30 cellular contexts compared by ENCODE assay signal in genomic region chr3:4709336-4709735, GRCh38.
DNase-seq lines count a peak whose midpoint lies in the region; ATAC-seq and TF ChIP-seq lines count a peak whose summit lies in the region.
"Had no signal": no experiment of that assay in that cellular context is flagged by ENCODE, and none has a peak within 500 bp of the region (broad histone marks: within the 10 kb centered on the region; RNA-seq: fewer than 3 reads in every experiment).

No MANE protein-coding gene starts in this region.

- no TSS peak for BruUV-seq in MCF 10A (replicated peaks; lab: Mats Ljungman, UMichigan)

- no peak overlapping the region for H3K27ac Mint-ChIP-seq in MCF 10A (ENCODE audit: low read depth, unreplicated experiment)
- H3K27ac Mint-ChIP-seq in activated T-helper 1 cell treated with anti-CD3 and anti-CD28 coated beads, Interleukin-12 subunit alpha, Interleukin-12 subunit beta, Interleukin-2, Interleukin-4 antibody, amounts not matched to agents 30 ng/mL and 10 ng/mL and 1 ng/mL, durations not matched to agents 14 hours and 24 hours and 36 hours = peak overlapping the region; percentile 51
- H3K27ac Mint-ChIP-seq: activated CD4-positive, alpha-beta T cell treated with anti-CD3 and anti-CD28 coated beads, Interleukin-2, amount 10 ng/mL, durations not matched to agents 24 days and 14 days; activated T-cell treated with anti-CD3 and anti-CD28 coated beads, Interleukin-2, amount 50 U/mL, for 24 hours; CD8-positive, alpha-beta T cell; mesothelial cell of epicardium had no signal

- no peaks in the 10 kb centered on the region for H3K36me3 Mint-ChIP-seq in MCF 10A (ENCODE audit: insufficient read depth, unreplicated experiment)
- peaks cover 71% of the 10 kb centered on the region for H3K36me3 Mint-ChIP-seq in activated T-helper 1 cell treated with anti-CD3 and anti-CD28 coated beads, Interleukin-12 subunit alpha, Interleukin-12 subunit beta, Interleukin-2, Interleukin-4 antibody, amounts not matched to agents 30 ng/mL and 10 ng/mL and 1 ng/mL, durations not matched to agents 14 hours and 24 hours and 36 hours (ENCODE audit: low read depth)

- H3K4me3 ChIP-seq in breast epithelium (no peak overlapping the region), fibroblast of the aortic adventitia (ENCODE audit: low read depth, low read length) (no peak overlapping the region)
- H3K4me3 ChIP-seq: body of pancreas, gastroesophageal sphincter, left ventricle myocardium inferior, psoas muscle, sigmoid colon, testis, uterus had no signal

- H3K9me3 Mint-ChIP-seq in MCF 10A (ENCODE audit: unreplicated experiment) = no peaks in the 10 kb centered on the region
- H3K9me3 Mint-ChIP-seq in activated T-helper 1 cell treated with anti-CD3 and anti-CD28 coated beads, Interleukin-12 subunit alpha, Interleukin-12 subunit beta, Interleukin-2, Interleukin-4 antibody, amounts not matched to agents 30 ng/mL and 10 ng/mL and 1 ng/mL, durations not matched to agents 14 hours and 24 hours and 36 hours = peaks cover 8% of the 10 kb centered on the region
- H3K9me3 Mint-ChIP-seq: activated T-cell treated with anti-CD3 and anti-CD28 coated beads, Interleukin-2, amount 50 U/mL, for 24 hours; CD8-positive, alpha-beta T cell; naive B cell had no signal

- H3K36me3 ChIP-seq in breast epithelium = no peaks in the 10 kb centered on the region
- H3K36me3 ChIP-seq: uterus had no signal

- DNase-seq in MCF 10A (ENCODE audit: unreplicated experiment) (peak; percentile 62), breast epithelium (ENCODE audit: low spot score in 2 of 2) (no peak), fibroblast of the aortic adventitia (ENCODE audit: low read depth) (peak; percentile 53), HT-29 (ENCODE audit: low spot score) (no peak), H4 (ENCODE audit: low spot score) (no peak), CD1c-positive myeloid dendritic cell (ENCODE audit: extremely low spot score) (no peak)
- no peak for DNase-seq in activated T-helper 1 cell treated with anti-CD3 and anti-CD28 coated beads, Interleukin-12 subunit alpha, Interleukin-12 subunit beta, Interleukin-2, Interleukin-4 antibody, amounts not matched to agents 30 ng/mL and 10 ng/mL and 1 ng/mL, durations not matched to agents 14 hours and 24 hours and 36 hours (ENCODE audit: low spot score)
- DNase-seq: 8988T; activated CD4-positive, alpha-beta T cell treated with anti-CD3 and anti-CD28 coated beads, Interleukin-2, amount 10 ng/mL, durations not matched to agents 24 days and 14 days; activated T-cell treated with anti-CD3 and anti-CD28 coated beads, Interleukin-2, amount 50 U/mL, for 24 hours; body of pancreas; CD8-positive, alpha-beta T cell; H7; hippocampal formation; left ventricle myocardium inferior; naive B cell; NCI-H1105 treated with DMSO at 0.1 percent for 48 hours; NCI-H2029; NCI-H82; nucleus accumbens; psoas muscle; sigmoid colon; stimulated activated CD4-positive, alpha-beta T cell treated with anti-CD3 and anti-CD28 coated beads, Interleukin-4, amount 100 ng/mL, for 4 hours; stimulated activated naive CD4-positive, alpha-beta T cell treated with Interleukin-2 at 50 U/mL for 16 hours; testis; uterus had no signal

- no peak for TF ChIP-seq CTCF in MCF 10A (IDR thresholded peaks at IDR 0.05; ENCODE audit: unreplicated experiment)
- TF ChIP-seq CTCF in breast epithelium (IDR thresholded peaks at IDR 0.05) = no peak
- no peak for TF ChIP-seq CTCF in fibroblast of the aortic adventitia (IDR thresholded peaks at IDR 0.05; ENCODE audit: insufficient read depth, low read length)

- H3K4me1 Mint-ChIP-seq in MCF 10A (ENCODE audit: insufficient read depth, unreplicated experiment) = peaks cover 22% of the 10 kb centered on the region
- H3K4me1 Mint-ChIP-seq in activated T-helper 1 cell treated with anti-CD3 and anti-CD28 coated beads, Interleukin-12 subunit alpha, Interleukin-12 subunit beta, Interleukin-2, Interleukin-4 antibody, amounts not matched to agents 30 ng/mL and 10 ng/mL and 1 ng/mL, durations not matched to agents 14 hours and 24 hours and 36 hours (ENCODE audit: low read depth) = peaks cover 62% of the 10 kb centered on the region

- POLR2A ChIA-PET in MCF 10A (lab: Yijun Ruan, JAX) = interaction anchor here (0.6 to 1.2 kb wide), 3 partner anchors 296 to 414 kb away, joined by 3 to 4 read pairs (median 3); no protein-coding TSS in a partner anchor

- intact Hi-C loops in MCF 10A (cut with micrococcal nuclease) (no loop called here), breast epithelium (cut with DNase I; ENCODE audit: low total_unique reads) (no loop called here)
- intact Hi-C loops in activated T-helper 1 cell treated with anti-CD3 and anti-CD28 coated beads, Interleukin-12 subunit alpha, Interleukin-12 subunit beta, Interleukin-2, Interleukin-4 antibody, amounts not matched to agents 30 ng/mL and 10 ng/mL and 1 ng/mL, durations not matched to agents 14 hours and 24 hours and 36 hours (cut with micrococcal nuclease) = no loop called here

- H3K27ac ChIP-seq in breast epithelium = no peak overlapping the region
- H3K27ac ChIP-seq: body of pancreas, epithelial cell of prostate, gastroesophageal sphincter, left ventricle myocardium inferior, psoas muscle, sigmoid colon, testis, uterus had no signal

- no peak for TF ChIP-seq POLR2A in breast epithelium (IDR thresholded peaks at IDR 0.05)

- no peaks in the 10 kb centered on the region for H3K9me3 ChIP-seq in breast epithelium
- H3K9me3 ChIP-seq: body of pancreas, gastroesophageal sphincter, left ventricle myocardium inferior, psoas muscle, sigmoid colon, testis, uterus had no signal

- no peaks in the 10 kb centered on the region for H3K27me3 ChIP-seq in breast epithelium
- H3K27me3 ChIP-seq: body of pancreas, gastroesophageal sphincter, sigmoid colon, testis, uterus had no signal

- H3K4me3 Mint-ChIP-seq in MCF 10A (ENCODE audit: unreplicated experiment) = no peak overlapping the region
- H3K4me3 Mint-ChIP-seq in activated T-helper 1 cell treated with anti-CD3 and anti-CD28 coated beads, Interleukin-12 subunit alpha, Interleukin-12 subunit beta, Interleukin-2, Interleukin-4 antibody, amounts not matched to agents 30 ng/mL and 10 ng/mL and 1 ng/mL, durations not matched to agents 14 hours and 24 hours and 36 hours = no peak overlapping the region
- H3K4me3 Mint-ChIP-seq: activated CD4-positive, alpha-beta T cell treated with anti-CD3 and anti-CD28 coated beads, Interleukin-2, amount 10 ng/mL, durations not matched to agents 24 days and 14 days; activated T-cell treated with anti-CD3 and anti-CD28 coated beads, Interleukin-2, amount 50 U/mL, for 24 hours; CD8-positive, alpha-beta T cell; mesothelial cell of epicardium; naive B cell had no signal

- CTCF ChIA-PET in MCF 10A (lab: Yijun Ruan, JAX) = interaction anchor here (0.6 to 4.2 kb wide), 8 partner anchors 50 to 350 kb away, joined by 3 to 141 read pairs (median 18); no protein-coding TSS in a partner anchor

- no peak for ATAC-seq in HG02571 (IDR thresholded peaks at IDR 0.05; ENCODE audit: unreplicated experiment)
- ATAC-seq: body of pancreas; CD8-positive, alpha-beta T cell; gastroesophageal sphincter; psoas muscle had no signal

- no peaks in the 10 kb centered on the region for H3K27me3 Mint-ChIP-seq in MCF 10A (ENCODE audit: insufficient read depth, unreplicated experiment)
- H3K27me3 Mint-ChIP-seq in activated T-helper 1 cell treated with anti-CD3 and anti-CD28 coated beads, Interleukin-12 subunit alpha, Interleukin-12 subunit beta, Interleukin-2, Interleukin-4 antibody, amounts not matched to agents 30 ng/mL and 10 ng/mL and 1 ng/mL, durations not matched to agents 14 hours and 24 hours and 36 hours (ENCODE audit: insufficient read depth) = no peaks in the 10 kb centered on the region
- H3K27me3 Mint-ChIP-seq: activated CD4-positive, alpha-beta T cell treated with anti-CD3 and anti-CD28 coated beads, Interleukin-2, amount 10 ng/mL, durations not matched to agents 24 days and 14 days; activated T-cell treated with anti-CD3 and anti-CD28 coated beads, Interleukin-2, amount 50 U/mL, for 24 hours; naive B cell had no signal

- H3K4me1 ChIP-seq in breast epithelium = peaks cover 0 to 11% of the 10 kb centered on the region in 2 donors
- H3K4me1 ChIP-seq: sigmoid colon, testis had no signal

Comparison
In these comparisons a context has a peak if more than half of its experiments do, and no peak if none do; other contexts are left out.
1. DNase-seq: peak in MCF 10A (single experiment) and fibroblast of the aortic adventitia (single experiment); none in breast epithelium (0 of 2), activated T-helper 1 cell treated with anti-CD3 and anti-CD28 coated beads, Interleukin-12 subunit alpha, Interleukin-12 subunit beta, Interleukin-2, Interleukin-4 antibody, amounts not matched to agents 30 ng/mL and 10 ng/mL and 1 ng/mL, durations not matched to agents 14 hours and 24 hours and 36 hours (single experiment), HT-29 (single experiment), H4 (single experiment) and CD1c-positive myeloid dendritic cell (single experiment).